1 cellular context compared by ENCODE assay signal in genomic region chr1:154961497-154962237, GRCh38.
TF ChIP-seq lines count a peak whose summit lies in the region.

Gene PYGO2 (minus strand): TSS chr1:154961782. CDS start chr1:154961576, 206 bp downstream.

TF ChIP-seq in HepG2, 621 proteins besides CTCF, POLR2A, EP300 and RAD21 (continued from another document and continues in another):
- TF ChIP-seq GMEB1 (CRISPR knock-in tag; IDR thresholded peaks at IDR 0.05; ENCODE audit: borderline replicate concordance) (peak; percentile 55; the same call in 1 of the 2 replicates), RXRB (CRISPR knock-in tag; IDR thresholded peaks at IDR 0.05; ENCODE audit: borderline replicate concordance) (peak; percentile 51), ZNF816 (CRISPR knock-in tag; IDR thresholded peaks at IDR 0.05; ENCODE audit: borderline replicate concordance) (no peak; the same call in 1 of the 2 replicates), MTF2 (CRISPR knock-in tag; IDR thresholded peaks at IDR 0.05; ENCODE audit: borderline replicate concordance) (0 out of 2 replicates have a peak, but pooled peaks have one; percentile 63), ZNF503 (CRISPR knock-in tag; IDR thresholded peaks at IDR 0.05) (peak; percentile 64; the same call in 1 of the 2 replicates), RBAK (CRISPR knock-in tag; IDR thresholded peaks at IDR 0.05) (no peak), ZNF580 (CRISPR knock-in tag; IDR thresholded peaks at IDR 0.05; ENCODE audit: borderline replicate concordance, low read depth) (peak; percentile 56; the same call in 1 of the 2 replicates), HIVEP1 (CRISPR knock-in tag; IDR thresholded peaks at IDR 0.05) (peak; percentile 44; the same call in 1 of the 2 replicates), ZNF678 (CRISPR knock-in tag; IDR thresholded peaks at IDR 0.05) (0 out of 2 replicates have a peak, but pooled peaks have one; percentile 25), HOMEZ (CRISPR knock-in tag; IDR thresholded peaks at IDR 0.05; ENCODE audit: low read depth) (0 out of 2 replicates have a peak, but pooled peaks have one; percentile 47), SOX5 (CRISPR knock-in tag; IDR thresholded peaks at IDR 0.05; ENCODE audit: borderline replicate concordance) (peak; percentile 48; the same call in 1 of the 2 replicates), ZNF143 (CRISPR knock-in tag; IDR thresholded peaks at IDR 0.05) (0 out of 2 replicates have a peak, but pooled peaks have one; percentile 43), MYC (CRISPR knock-in tag; IDR thresholded peaks at IDR 0.05; ENCODE audit: borderline replicate concordance) (peak; percentile 69), ZNF747 (CRISPR knock-in tag; IDR thresholded peaks at IDR 0.05; ENCODE audit: borderline replicate concordance) (peak; percentile 54; the same call in 1 of the 2 replicates), MED8 (CRISPR knock-in tag; IDR thresholded peaks at IDR 0.05; ENCODE audit: insufficient replicate concordance) (no peak), STAT6 (CRISPR knock-in tag; IDR thresholded peaks at IDR 0.05; ENCODE audit: borderline replicate concordance) (peak; percentile 32; the same call in 1 of the 2 replicates), TAF15 (IDR thresholded peaks at IDR 0.05; ENCODE audit: low read depth, low read length, poor library complexity, severe bottlenecking) (peak; percentile 58), KLF12 (CRISPR knock-in tag; IDR thresholded peaks at IDR 0.05; ENCODE audit: borderline replicate concordance) (peak; percentile 56; the same call in 1 of the 2 replicates), ZNF513 (CRISPR knock-in tag; conservative IDR thresholded peaks at IDR 0.05) (0 out of 2 replicates have a peak, but pooled peaks have one; percentile 87), KAT7 (CRISPR knock-in tag; IDR thresholded peaks at IDR 0.05; ENCODE audit: borderline replicate concordance) (peak; percentile 40; the same call in 1 of the 2 replicates), ZNF781 (CRISPR knock-in tag; IDR thresholded peaks at IDR 0.05; ENCODE audit: borderline replicate concordance, not compliant biosample characterization) (no peak), ZNF652 (CRISPR knock-in tag; IDR thresholded peaks at IDR 0.05; ENCODE audit: borderline replicate concordance, low read depth) (no peak), ZNF782 (CRISPR knock-in tag; IDR thresholded peaks at IDR 0.05; ENCODE audit: borderline replicate concordance) (peak; percentile 81; the same call in 1 of the 2 replicates), TP53 (CRISPR knock-in tag; conservative IDR thresholded peaks at IDR 0.05) (0 out of 2 replicates have a peak, but pooled peaks have one; percentile 52), ZBTB33 (CRISPR knock-in tag; IDR thresholded peaks at IDR 0.05) (peak; percentile 40), ZNF773 (CRISPR knock-in tag; IDR thresholded peaks at IDR 0.05; ENCODE audit: borderline replicate concordance) (peak; percentile 95), ZNF563 (CRISPR knock-in tag; IDR thresholded peaks at IDR 0.05) (0 out of 2 replicates have a peak, but pooled peaks have one; percentile 62), FOSL2 (CRISPR knock-in tag; IDR thresholded peaks at IDR 0.05) (peak; percentile 33; the same call in 1 of the 2 replicates), JUN (CRISPR knock-in tag; IDR thresholded peaks at IDR 0.05) (no peak), U2AF2 (IDR thresholded peaks at IDR 0.05; ENCODE audit: low read depth, low read length) (no peak), KMT2B (CRISPR knock-in tag; IDR thresholded peaks at IDR 0.05) (peak; percentile 79; the same call in 1 of the 2 replicates), ZSCAN30 (CRISPR knock-in tag; IDR thresholded peaks at IDR 0.05) (no peak), ZNF460 (CRISPR knock-in tag; IDR thresholded peaks at IDR 0.05; ENCODE audit: borderline replicate concordance) (no peak; the same call in 1 of the 2 replicates), ZNF687 (CRISPR knock-in tag; IDR thresholded peaks at IDR 0.05) (peak; percentile 84), ZNF12 (CRISPR knock-in tag; IDR thresholded peaks at IDR 0.05) (no peak), PRDM15 (CRISPR knock-in tag; IDR thresholded peaks at IDR 0.05) (peak; percentile 24; the same call in 1 of the 2 replicates), JDP2 (CRISPR knock-in tag; IDR thresholded peaks at IDR 0.05; ENCODE audit: borderline replicate concordance) (0 out of 2 replicates have a peak, but pooled peaks have one; percentile 58), TBX2 (CRISPR knock-in tag; IDR thresholded peaks at IDR 0.05; ENCODE audit: borderline replicate concordance) (peak; percentile 82)
